In genomic region chr5:171984748-171985419, GRCh38 we compare ENCODE assay signal across 1 cellular context.
TF ChIP-seq lines count a peak whose summit lies in the region.

No MANE protein-coding gene starts in this region.

TF ChIP-seq in HEK293, 187 proteins besides CTCF, POLR2A, EP300 and RAD21 (continued from another document):
- TF ChIP-seq, protein P1, sequence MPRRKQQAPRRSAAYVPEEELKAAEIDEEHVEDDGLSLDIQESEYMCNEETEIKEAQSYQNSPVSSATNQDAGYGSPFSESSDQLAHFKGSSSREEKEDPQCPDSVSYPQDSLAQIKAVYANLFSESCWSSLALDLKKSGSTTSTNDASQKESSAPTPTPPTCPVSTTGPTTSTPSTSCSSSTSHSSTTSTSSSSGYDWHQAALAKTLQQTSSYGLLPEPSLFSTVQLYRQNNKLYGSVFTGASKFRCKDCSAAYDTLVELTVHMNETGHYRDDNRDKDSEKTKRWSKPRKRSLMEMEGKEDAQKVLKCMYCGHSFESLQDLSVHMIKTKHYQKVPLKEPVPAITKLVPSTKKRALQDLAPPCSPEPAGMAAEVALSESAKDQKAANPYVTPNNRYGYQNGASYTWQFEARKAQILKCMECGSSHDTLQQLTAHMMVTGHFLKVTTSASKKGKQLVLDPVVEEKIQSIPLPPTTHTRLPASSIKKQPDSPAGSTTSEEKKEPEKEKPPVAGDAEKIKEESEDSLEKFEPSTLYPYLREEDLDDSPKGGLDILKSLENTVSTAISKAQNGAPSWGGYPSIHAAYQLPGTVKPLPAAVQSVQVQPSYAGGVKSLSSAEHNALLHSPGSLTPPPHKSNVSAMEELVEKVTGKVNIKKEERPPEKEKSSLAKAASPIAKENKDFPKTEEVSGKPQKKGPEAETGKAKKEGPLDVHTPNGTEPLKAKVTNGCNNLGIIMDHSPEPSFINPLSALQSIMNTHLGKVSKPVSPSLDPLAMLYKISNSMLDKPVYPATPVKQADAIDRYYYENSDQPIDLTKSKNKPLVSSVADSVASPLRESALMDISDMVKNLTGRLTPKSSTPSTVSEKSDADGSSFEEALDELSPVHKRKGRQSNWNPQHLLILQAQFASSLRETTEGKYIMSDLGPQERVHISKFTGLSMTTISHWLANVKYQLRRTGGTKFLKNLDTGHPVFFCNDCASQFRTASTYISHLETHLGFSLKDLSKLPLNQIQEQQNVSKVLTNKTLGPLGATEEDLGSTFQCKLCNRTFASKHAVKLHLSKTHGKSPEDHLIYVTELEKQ (tag by site-specific recombination; IDR thresholded peaks at IDR 0.05; ENCODE audit: borderline replicate concordance), result peak; percentile 77; the same call in 1 of the 2 replicates
- TF ChIP-seq ZBTB26 (tag by site-specific recombination; optimal IDR thresholded peaks at IDR 0.05), result no peak
- TF ChIP-seq ZNF658 (tag by site-specific recombination; IDR thresholded peaks at IDR 0.05), result no peak
- TF ChIP-seq FEZF1 (tag by site-specific recombination; IDR thresholded peaks at IDR 0.05), result no peak
- no peak for TF ChIP-seq GLIS2 (tag by site-specific recombination; IDR thresholded peaks at IDR 0.05)
- TF ChIP-seq, protein P2, sequence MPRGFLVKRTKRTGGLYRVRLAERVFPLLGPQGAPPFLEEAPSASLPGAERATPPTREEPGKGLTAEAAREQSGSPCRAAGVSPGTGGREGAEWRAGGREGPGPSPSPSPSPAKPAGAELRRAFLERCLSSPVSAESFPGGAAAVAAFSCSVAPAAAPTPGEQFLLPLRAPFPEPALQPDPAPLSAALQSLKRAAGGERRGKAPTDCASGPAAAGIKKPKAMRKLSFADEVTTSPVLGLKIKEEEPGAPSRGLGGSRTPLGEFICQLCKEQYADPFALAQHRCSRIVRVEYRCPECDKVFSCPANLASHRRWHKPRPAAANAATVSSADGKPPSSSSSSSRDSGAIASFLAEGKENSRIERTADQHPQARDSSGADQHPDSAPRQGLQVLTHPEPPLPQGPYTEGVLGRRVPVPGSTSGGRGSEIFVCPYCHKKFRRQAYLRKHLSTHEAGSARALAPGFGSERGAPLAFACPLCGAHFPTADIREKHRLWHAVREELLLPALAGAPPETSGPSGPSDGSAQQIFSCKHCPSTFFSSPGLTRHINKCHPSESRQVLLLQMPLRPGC (tag by site-specific recombination; IDR thresholded peaks at IDR 0.05), result peak; percentile 77
- TF ChIP-seq, protein P3, sequence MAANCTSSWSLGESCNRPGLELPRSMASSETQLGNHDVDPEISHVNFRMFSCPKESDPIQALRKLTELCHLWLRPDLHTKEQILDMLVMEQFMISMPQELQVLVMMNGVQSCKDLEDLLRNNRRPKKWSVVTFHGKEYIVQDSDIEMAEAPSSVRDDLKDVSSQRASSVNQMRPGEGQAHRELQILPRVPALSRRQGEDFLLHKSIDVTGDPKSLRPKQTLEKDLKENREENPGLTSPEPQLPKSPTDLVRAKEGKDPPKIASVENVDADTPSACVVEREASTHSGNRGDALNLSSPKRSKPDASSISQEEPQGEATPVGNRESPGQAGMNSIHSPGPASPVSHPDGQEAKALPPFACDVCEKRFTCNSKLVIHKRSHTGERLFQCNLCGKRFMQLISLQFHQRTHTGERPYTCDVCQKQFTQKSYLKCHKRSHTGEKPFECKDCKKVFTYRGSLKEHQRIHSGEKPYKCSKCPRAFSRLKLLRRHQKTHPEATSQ (tag by site-specific recombination; IDR thresholded peaks at IDR 0.05), result no peak
- TF ChIP-seq, protein P4, sequence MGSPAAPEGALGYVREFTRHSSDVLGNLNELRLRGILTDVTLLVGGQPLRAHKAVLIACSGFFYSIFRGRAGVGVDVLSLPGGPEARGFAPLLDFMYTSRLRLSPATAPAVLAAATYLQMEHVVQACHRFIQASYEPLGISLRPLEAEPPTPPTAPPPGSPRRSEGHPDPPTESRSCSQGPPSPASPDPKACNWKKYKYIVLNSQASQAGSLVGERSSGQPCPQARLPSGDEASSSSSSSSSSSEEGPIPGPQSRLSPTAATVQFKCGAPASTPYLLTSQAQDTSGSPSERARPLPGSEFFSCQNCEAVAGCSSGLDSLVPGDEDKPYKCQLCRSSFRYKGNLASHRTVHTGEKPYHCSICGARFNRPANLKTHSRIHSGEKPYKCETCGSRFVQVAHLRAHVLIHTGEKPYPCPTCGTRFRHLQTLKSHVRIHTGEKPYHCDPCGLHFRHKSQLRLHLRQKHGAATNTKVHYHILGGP (tag by site-specific recombination; IDR thresholded peaks at IDR 0.05), result no peak
- TF ChIP-seq, protein P5, sequence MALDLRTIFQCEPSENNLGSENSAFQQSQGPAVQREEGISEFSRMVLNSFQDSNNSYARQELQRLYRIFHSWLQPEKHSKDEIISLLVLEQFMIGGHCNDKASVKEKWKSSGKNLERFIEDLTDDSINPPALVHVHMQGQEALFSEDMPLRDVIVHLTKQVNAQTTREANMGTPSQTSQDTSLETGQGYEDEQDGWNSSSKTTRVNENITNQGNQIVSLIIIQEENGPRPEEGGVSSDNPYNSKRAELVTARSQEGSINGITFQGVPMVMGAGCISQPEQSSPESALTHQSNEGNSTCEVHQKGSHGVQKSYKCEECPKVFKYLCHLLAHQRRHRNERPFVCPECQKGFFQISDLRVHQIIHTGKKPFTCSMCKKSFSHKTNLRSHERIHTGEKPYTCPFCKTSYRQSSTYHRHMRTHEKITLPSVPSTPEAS (tag by site-specific recombination; IDR thresholded peaks at IDR 0.05), result no peak
- no peak for TF ChIP-seq ZNF792 (tag by site-specific recombination; IDR thresholded peaks at IDR 0.05)
- no peak for TF ChIP-seq EGR2 (tag by site-specific recombination; IDR thresholded peaks at IDR 0.05; ENCODE audit: low read depth)
- no peak for TF ChIP-seq ZBTB48 (tag by site-specific recombination; IDR thresholded peaks at IDR 0.05)
- peak; percentile 98 for TF ChIP-seq WT1 (tag by site-specific recombination; IDR thresholded peaks at IDR 0.05)
